25 cellular contexts compared by ENCODE assay signal in genomic region chr5:61910771-61911170, GRCh38.
A peak's percentile ranks its signal among the peaks of the same experiment; 100 is the strongest.
DNase-seq lines count a peak whose midpoint lies in the region; ATAC-seq and TF ChIP-seq lines count a peak whose summit lies in the region.
"Had no signal": no experiment of that assay in that cellular context is flagged by ENCODE, and none has a peak within 500 bp of the region (broad histone marks: within the 10 kb centered on the region; RNA-seq: fewer than 3 reads in every experiment).

No MANE protein-coding gene starts in this region.

- no peaks in the 10 kb centered on the region for H3K27me3 ChIP-seq in MG63
- H3K27me3 ChIP-seq: heart right ventricle, stomach, tibial artery had no signal

- no peaks in the 10 kb centered on the region for H3K9me3 ChIP-seq in MG63
- H3K9me3 ChIP-seq: prostate gland had no signal

- H3K36me3 ChIP-seq in MG63 = no peaks in the 10 kb centered on the region
- H3K36me3 ChIP-seq: heart right ventricle, prostate gland, stomach, tibial artery had no signal

- peak; percentile 3 for DNase-seq in EL
- DNase-seq in MG63 = peak; percentile 4
- DNase-seq in erythroblast (lab: John Stamatoyannopoulos, UW) = peak; percentile 2 to 33
- DNase-seq in NCI-H2171 (lab: John Stamatoyannopoulos, UW) = no peak
- DNase-seq in NCI-H1105 (lab: John Stamatoyannopoulos, UW) = no peak
- DNase-seq: activated CD4-positive, alpha-beta memory T cell treated with anti-CD3 and anti-CD28 coated beads, Interleukin-2, amount 10 ng/mL, durations not matched to agents 7 days and 5 days; activated gamma-delta T cell; activated naive CD8-positive, alpha-beta T cell treated with anti-CD3 and anti-CD28 coated beads, Interleukin-2, amount 50 U/mL, for 24 hours; activated T-cell treated with anti-CD3 and anti-CD28 coated beads for 4 hours; CD4-positive, CD25-positive, alpha-beta regulatory T cell; HCEC 1CT; heart right ventricle; left colon; mesenchymal stem cell; NCI-H1092 treated with DMSO at 0.1 percent for 48 hours; NCI-H2029; OCI-M1; SIG-M5; stomach; T-helper 1 cell; tibial artery had no signal

- H3K4me3 ChIP-seq in MG63 = no peak overlapping the region
- H3K4me3 ChIP-seq: heart right ventricle, prostate gland, stomach, tibial artery had no signal

- peak; percentile 72 for ATAC-seq in HG02610 (IDR thresholded peaks at IDR 0.05; ENCODE audit: unreplicated experiment)
- no peak for ATAC-seq in HG03354 (IDR thresholded peaks at IDR 0.05; ENCODE audit: poor library complexity, severe bottlenecking, unreplicated experiment)
- ATAC-seq in HG02870 (IDR thresholded peaks at IDR 0.05; ENCODE audit: unreplicated experiment) = no peak
- ATAC-seq: activated naive CD8-positive, alpha-beta T cell treated with anti-CD3 and anti-CD28 coated beads, Interleukin-2, amount 50 U/mL, for 24 hours; heart right ventricle; left colon had no signal

- TF ChIP-seq POLR2A in erythroblast (IDR thresholded peaks at IDR 0.05; ENCODE audit: low read length) = no peak

Comparison
In these comparisons a context has a peak if more than half of its experiments do, and no peak if none do; other contexts are left out.
1. DNase-seq: peak in EL (single experiment), MG63 (single experiment) and erythroblast (2 of 2); none in NCI-H2171 (single experiment) and NCI-H1105 (single experiment).